Comparison of ENCODE assay signal across 7 cellular contexts in the genomic region with DNA sequence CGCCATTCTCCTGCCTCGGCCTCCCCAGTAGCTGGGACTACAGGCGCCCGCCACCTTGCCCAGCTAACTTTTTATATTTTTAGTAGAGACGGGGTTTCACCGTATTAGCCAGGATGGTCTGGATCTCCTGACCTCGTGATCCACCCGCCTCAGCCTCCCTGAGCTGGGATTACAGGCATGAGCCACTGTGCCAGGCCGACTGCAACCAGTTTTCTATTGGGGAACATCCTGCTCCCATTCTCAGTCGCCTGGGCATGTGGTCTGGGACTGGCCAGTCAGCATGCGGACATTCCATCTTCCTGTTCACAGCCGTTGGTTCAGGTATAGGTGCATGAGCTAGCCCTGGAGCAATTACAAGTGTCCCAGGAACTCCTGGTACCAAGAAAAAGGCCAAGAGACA. TPM values are rescaled to one million over a fixed set of nuclear protein-coding genes. Genes with fewer than 3 reads are reported as not detected.
DNase-seq lines count a peak whose midpoint lies in the region; ATAC-seq and TF ChIP-seq lines count a peak whose summit lies in the region.
"Not testable (repeated sequence)": the region's sequence is repeated elsewhere in the genome, so short reads cannot be mapped to it uniquely, and the experiment has no call there.
"Had no signal": no experiment of that assay in that cellular context is flagged by ENCODE, and none has a peak within 500 bp of the region (broad histone marks: within the 10 kb centered on the region; RNA-seq: fewer than 3 reads in every experiment).

No MANE protein-coding gene starts in this region.

- not testable (repeated sequence) for H3K9ac ChIP-seq in IMR-90 (ENCODE audit: low read depth, low read length)

- peak overlapping the region; percentile 91 for H2AK5ac ChIP-seq in IMR-90 (ENCODE audit: low read depth, low read length)

- TF ChIP-seq EP300 in esophagus muscularis mucosa (IDR thresholded peaks at IDR 0.05): not testable (repeated sequence)

- peak overlapping the region; percentile 91 for H2BK5ac ChIP-seq in IMR-90 (ENCODE audit: low read depth, low read length, poor library complexity, severe bottlenecking)

- H2AK9ac ChIP-seq in IMR-90 (replicated peaks; ENCODE audit: low read depth, low read length, poor library complexity): peak overlapping the region; percentile 58

- peaks cover 39% of the 10 kb centered on the region for H3K9me1 ChIP-seq in IMR-90 (ENCODE audit: insufficient read depth, low read length)

- peak overlapping the region; percentile 77; the same call in 1 of the 2 replicates for H3K23ac ChIP-seq in IMR-90 (ENCODE audit: low read depth, low read length)

- TF ChIP-seq CTCF in IMR-90 (conservative IDR thresholded peaks at IDR 0.05; ENCODE audit: low read depth, low read length); RWPE2 (IDR thresholded peaks at IDR 0.05; ENCODE audit: poor library complexity, severe bottlenecking); esophagus muscularis mucosa (IDR thresholded peaks at IDR 0.05); spleen (IDR thresholded peaks at IDR 0.05 in 8 of 11, conservative IDR thresholded peaks at IDR 0.05 in 3 of 11): not testable (repeated sequence)

- H3K27ac ChIP-seq in IMR-90 (ENCODE audit: insufficient read depth, low read length) (peak overlapping the region; percentile 84), RWPE2 (ENCODE audit: poor library complexity, severe bottlenecking) (peak overlapping the region; percentile 63), esophagus muscularis mucosa (replicated peaks in 1 of 4) (peak overlapping the region in 3 of 4 donors; percentile 79 to 86 (median 80))
- not testable (repeated sequence) for H3K27ac ChIP-seq in spleen

- dilution Hi-C loops in IMR-90 (cut with HindIII; ENCODE audit: low sequenced_read_pairs, unreplicated experiment): not testable (repeated sequence)

- not testable (repeated sequence) for H3K9me3 ChIP-seq in IMR-90 (ENCODE audit: control insufficient read depth, insufficient read depth, low read length); RWPE2 (ENCODE audit: severe bottlenecking); esophagus muscularis mucosa; spleen

- peak overlapping the region; percentile 11 to 86 for H4K8ac ChIP-seq in IMR-90 (ENCODE audit: low read depth in 2 of 2, low read length in 2 of 2)

- peak overlapping the region; percentile 27 for H4K5ac ChIP-seq in IMR-90 (ENCODE audit: low read depth, low read length)

- peak overlapping the region; percentile 81 for H3K14ac ChIP-seq in IMR-90 (replicated peaks; ENCODE audit: low read depth, low read length)

- peak overlapping the region; percentile 92 for H4K91ac ChIP-seq in IMR-90 (ENCODE audit: insufficient read depth, low read depth, low read length)

- not testable (repeated sequence) for H3K4me3 ChIP-seq in IMR-90 (ENCODE audit: insufficient read depth, low read depth, low read length); RWPE2 (ENCODE audit: severe bottlenecking); esophagus muscularis mucosa; spleen

- intact Hi-C loops in IMR-90 (cut with micrococcal nuclease); esophagus muscularis mucosa (cut with DNase I); posterior vena cava (cut with DNase I); spleen (cut with DNase I; ENCODE audit: low total_unique reads): not testable (repeated sequence)

- peak overlapping the region; percentile 45 for H2AFZ ChIP-seq in IMR-90 (replicated peaks; ENCODE audit: low read length, poor library complexity)

- 0 out of 2 replicates have a peak overlapping the region, but pooled peaks have one; percentile 9 for H3K56ac ChIP-seq in IMR-90 (ENCODE audit: extremely low read depth, insufficient read depth, low read length)

- not testable (repeated sequence) for H3K79me1 ChIP-seq in IMR-90 (ENCODE audit: low read depth in 1 of 2, low read length in 2 of 2)

- DNase-seq in IMR-90; RWPE2 (ENCODE audit: low spot score); esophagus muscularis mucosa (ENCODE audit: extremely low spot score): not testable (repeated sequence)
- peak; percentile 35 for DNase-seq in posterior vena cava (ENCODE audit: low spot score)
- DNase-seq in spleen: peak; percentile 18

- 97% methylated on average over 6 of the region's 12 CpGs; no CpG with 5 or more reads in 1 of the 2 experiments for WGBS in IMR-90 (ENCODE audit: extremely low coverage in 2 of 2, insufficient read length in 1 of 2), 2 experiments
- 94% methylated on average over 12 of the region's 12 CpGs for WGBS in esophagus muscularis mucosa
- 88 to 98% (median 90%) methylated on average over 12 of the region's 12 CpGs for WGBS in spleen, 5 donors

- H4K20me1 ChIP-seq in IMR-90 (ENCODE audit: insufficient read depth, low read length): not testable (repeated sequence)

- H2BK15ac ChIP-seq in IMR-90 (ENCODE audit: low read depth, low read length): peak overlapping the region; percentile 38; the same call in 2 of the 3 replicates

- CTCF ChIA-PET in IMR-90 (lab: Yijun Ruan, JAX): interaction anchor here (1.6 kb wide), 1 partner anchor 91 kb away, joined by 4 read pairs; no protein-coding TSS in a partner anchor

- not testable (repeated sequence) for TF ChIP-seq RAD21 in IMR-90 (IDR thresholded peaks at IDR 0.05; ENCODE audit: low read length)

- in situ Hi-C loops in IMR-90 (cut with MboI; ENCODE audit: low sequenced_read_pairs): not testable (repeated sequence)

- not testable (repeated sequence) for H3K36me3 ChIP-seq in IMR-90 (ENCODE audit: control insufficient read depth, insufficient read depth, low read length); RWPE2 (ENCODE audit: low read depth); esophagus muscularis mucosa; spleen

- H2BK120ac ChIP-seq in IMR-90 (ENCODE audit: low read depth, low read length): peak overlapping the region; percentile 94

- POLR2A ChIA-PET in IMR-90 (lab: Charles Lee; ENCODE audit: unreplicated experiment): not testable (repeated sequence)

- not testable (repeated sequence) for ATAC-seq in IMR-90 (ENCODE audit: low read depth); RWPE2 (ENCODE audit: low read depth)

- not testable (repeated sequence) for TF ChIP-seq POLR2A in IMR-90 (IDR thresholded peaks at IDR 0.05; ENCODE audit: low read depth, low read length); esophagus muscularis mucosa (IDR thresholded peaks at IDR 0.05; ENCODE audit: low read depth); spleen (IDR thresholded peaks at IDR 0.05)

- H3K27me3 ChIP-seq in IMR-90 (ENCODE audit: control insufficient read depth, insufficient read depth, low read length); RWPE2 (ENCODE audit: insufficient read depth, poor library complexity, severe bottlenecking); esophagus muscularis mucosa; spleen (replicated peaks in 1 of 7): not testable (repeated sequence)

- peak overlapping the region; percentile 93 for H3K4ac ChIP-seq in IMR-90 (ENCODE audit: low read depth, low read length)

- peak overlapping the region; percentile 94 for H2BK20ac ChIP-seq in IMR-90 (ENCODE audit: low read depth, low read length)

- H3K4me1 ChIP-seq in IMR-90 (ENCODE audit: control insufficient read depth, insufficient read depth, low read length) (peaks cover 34% of the 10 kb centered on the region), RWPE2 (ENCODE audit: insufficient read depth, poor library complexity, severe bottlenecking) (peaks cover 39% of the 10 kb centered on the region), esophagus muscularis mucosa (peaks cover 0 to 55% (median 52%) of the 10 kb centered on the region in 4 donors)
- not testable (repeated sequence) for H3K4me1 ChIP-seq in spleen

- H3K18ac ChIP-seq in IMR-90 (ENCODE audit: low read depth, low read length): peak overlapping the region; percentile 33

- not testable (repeated sequence) for BruUV-seq in IMR-90 (replicated peaks; lab: Mats Ljungman, UMichigan)

- not testable (repeated sequence) for H3K4me2 ChIP-seq in IMR-90 (ENCODE audit: low read depth, low read length)

RNA-seq across cellular contexts. Expression of gene PTGS1, which starts 7.7 kb away (rescaled TPM):
- total RNA-seq in IMR-90 (2012; rRNA removed): 21.1 and 24.7 TPM in 2 replicates
- polyA plus RNA-seq in IMR-90 (2012; rRNA removed): 33.9 and 38.3 TPM in 2 replicates
- 32.1 and 51.8 TPM in 2 replicates for polyA plus RNA-seq in IMR-90 (2012; cell fraction: cytosol; rRNA removed)
- polyA plus RNA-seq in IMR-90 (2012; cell fraction: nucleus; rRNA removed; ENCODE audit: low replicate concordance): 40.2 and 55.2 TPM in 2 replicates
- 100 to 1,000 TPM in 1 of 4 donors, 10 to 100 TPM in 3; 72.2 to 119 (median 84.1) TPM for total RNA-seq in esophagus muscularis mucosa
- total RNA-seq in posterior vena cava: 10 to 100 TPM; 20.8 to 30.2 TPM
- total RNA-seq in spleen: 10 to 100 TPM; 13.6 to 18.6 (median 15.3) TPM
- polyA plus RNA-seq in spleen: 1 to 10 TPM; 2.8 to 5.9 (median 4.9) TPM
- total RNA-seq: A172; CD8-positive, alpha-beta T cell had no signal
